9 cellular contexts compared by ENCODE assay signal in the genomic region with DNA sequence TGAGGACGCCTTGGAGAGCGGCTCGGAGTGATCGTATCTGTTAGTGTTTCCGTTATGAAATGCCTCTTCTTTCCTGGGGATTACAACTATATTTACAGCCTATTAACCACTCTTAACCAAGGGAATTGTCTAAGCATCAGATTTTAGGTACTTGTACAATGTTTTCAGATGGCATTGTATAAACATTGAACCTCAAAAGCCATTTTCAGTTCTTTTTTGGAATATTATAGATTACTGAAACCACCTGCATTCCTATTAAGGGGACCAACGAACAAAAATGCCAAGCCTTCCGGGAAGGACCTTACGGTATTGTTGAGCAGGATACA. TPM values are rescaled to one million over a fixed set of nuclear protein-coding genes. Genes with fewer than 3 reads are reported as not detected.
A peak's percentile ranks its signal among the peaks of the same experiment; 100 is the strongest.
DNase-seq lines count a peak whose midpoint lies in the region; ATAC-seq and TF ChIP-seq lines count a peak whose summit lies in the region.
"Had no signal": no experiment of that assay in that cellular context is flagged by ENCODE, and none has a peak within 500 bp of the region (broad histone marks: within the 10 kb centered on the region; RNA-seq: fewer than 3 reads in every experiment).

No MANE protein-coding gene starts in this region.

- H3K36me3 ChIP-seq in right atrium auricular region: no peaks in the 10 kb centered on the region
- no peaks in the 10 kb centered on the region for H3K36me3 ChIP-seq in mucosa of stomach (ENCODE audit: control insufficient read depth, insufficient read depth, low read length)

- ATAC-seq in Right ventricle myocardium superior (ENCODE audit: poor library complexity): no peak
- ATAC-seq in HG02759 (IDR thresholded peaks at IDR 0.05; ENCODE audit: unreplicated experiment): no peak

- H3K27ac ChIP-seq in right atrium auricular region: peak overlapping the region; percentile 81 to 85

- peak overlapping the region; percentile 77 for H3K9ac ChIP-seq in mucosa of stomach (ENCODE audit: low read length)

- intact Hi-C loops in Right ventricle myocardium superior (cut with DNase I): no loop called here

- DNase-seq in right atrium auricular region (ENCODE audit: low spot score) (no peak), Right ventricle myocardium superior (no peak), cardiac fibroblast (ENCODE audit: low read depth in 2 of 2) (no peak), amygdala (lab: John Stamatoyannopoulos, UW) (no peak), NCI-H1105 treated with DMSO at 0.1 percent for 48 hours (lab: John Stamatoyannopoulos, UW) (no peak)
- no peak for DNase-seq in activated CD4-positive, CD25-positive, alpha-beta regulatory T cell treated with anti-CD3 and anti-CD28 coated beads, Interleukin-2, amount 50 U/mL, for 72 hours
- DNase-seq: effector CD8-positive, alpha-beta T cell had no signal

- TF ChIP-seq CTCF in right atrium auricular region (IDR thresholded peaks at IDR 0.05) (no peak), cardiac fibroblast (IDR thresholded peaks at IDR 0.05; ENCODE audit: low read depth, low read length) (no peak)

- H3K27me3 ChIP-seq in right atrium auricular region (no peaks in the 10 kb centered on the region), mucosa of stomach (ENCODE audit: control insufficient read depth, insufficient read depth, low read length) (no peaks in the 10 kb centered on the region)

- no peaks in the 10 kb centered on the region for H3K9me3 ChIP-seq in right atrium auricular region
- H3K9me3 ChIP-seq in mucosa of stomach (ENCODE audit: control insufficient read depth, low read length): no peaks in the 10 kb centered on the region

- H3K4me3 ChIP-seq in right atrium auricular region: peak overlapping the region; percentile 84 to 92
- peak overlapping the region; percentile 60 to 74 for H3K4me3 ChIP-seq in cardiac fibroblast (replicated peaks in 1 of 2; ENCODE audit: low read depth in 2 of 2, low read length in 2 of 2)
- H3K4me3 ChIP-seq in mucosa of stomach (ENCODE audit: low read length): peak overlapping the region; percentile 72

- H3K4me1 ChIP-seq in right atrium auricular region (peaks cover 0 to 17% of the 10 kb centered on the region in 2 donors), mucosa of stomach (ENCODE audit: control insufficient read depth, insufficient read depth, low read length) (peaks cover 12% of the 10 kb centered on the region)

RNA-seq across cellular contexts. Expression of a gene that starts 1.1 kb away (rescaled TPM):
- total RNA-seq in right atrium auricular region (10 to 100 TPM; 14.4 to 15.9 TPM), Right ventricle myocardium superior (11.1 TPM)
